1 cellular context compared by ENCODE assay signal in the genomic region with DNA sequence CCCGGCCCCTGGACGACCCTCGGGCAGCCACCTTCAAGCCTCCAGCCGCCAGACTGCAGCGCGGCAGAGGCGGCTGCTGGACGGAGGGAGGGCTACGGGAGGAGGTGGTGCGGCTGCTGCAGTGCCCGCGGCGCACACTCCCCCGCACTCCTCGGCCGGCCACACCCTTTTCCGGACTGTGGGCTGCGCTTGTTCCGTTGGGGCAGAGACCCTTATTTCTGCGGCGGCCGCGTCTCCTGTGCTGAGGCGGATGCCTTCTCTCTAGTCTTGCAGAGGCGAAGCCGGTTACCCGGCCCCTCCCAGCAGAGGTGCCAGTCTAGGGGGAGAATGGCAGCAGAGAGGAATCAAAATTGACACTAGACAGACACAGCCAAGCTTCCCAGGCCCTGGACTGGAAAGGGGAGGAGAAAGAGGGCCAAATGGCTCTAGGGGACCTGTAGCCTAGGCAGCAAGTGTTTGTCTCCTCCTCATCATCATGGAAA.
TF ChIP-seq lines count a peak whose summit lies in the region.

No MANE protein-coding gene starts in this region.

TF ChIP-seq in HepG2, 621 proteins besides CTCF, POLR2A, EP300 and RAD21 (continues in another document):
- TF ChIP-seq, protein P1, sequence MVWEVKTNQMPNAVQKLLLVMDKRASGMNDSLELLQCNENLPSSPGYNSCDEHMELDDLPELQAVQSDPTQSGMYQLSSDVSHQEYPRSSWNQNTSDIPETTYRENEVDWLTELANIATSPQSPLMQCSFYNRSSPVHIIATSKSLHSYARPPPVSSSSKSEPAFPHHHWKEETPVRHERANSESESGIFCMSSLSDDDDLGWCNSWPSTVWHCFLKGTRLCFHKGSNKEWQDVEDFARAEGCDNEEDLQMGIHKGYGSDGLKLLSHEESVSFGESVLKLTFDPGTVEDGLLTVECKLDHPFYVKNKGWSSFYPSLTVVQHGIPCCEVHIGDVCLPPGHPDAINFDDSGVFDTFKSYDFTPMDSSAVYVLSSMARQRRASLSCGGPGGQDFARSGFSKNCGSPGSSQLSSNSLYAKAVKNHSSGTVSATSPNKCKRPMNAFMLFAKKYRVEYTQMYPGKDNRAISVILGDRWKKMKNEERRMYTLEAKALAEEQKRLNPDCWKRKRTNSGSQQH (CRISPR knock-in tag; IDR thresholded peaks at IDR 0.05; ENCODE audit: low read depth), result peak; percentile 31; the same call in 1 of the 2 replicates
- TF ChIP-seq, protein P2, sequence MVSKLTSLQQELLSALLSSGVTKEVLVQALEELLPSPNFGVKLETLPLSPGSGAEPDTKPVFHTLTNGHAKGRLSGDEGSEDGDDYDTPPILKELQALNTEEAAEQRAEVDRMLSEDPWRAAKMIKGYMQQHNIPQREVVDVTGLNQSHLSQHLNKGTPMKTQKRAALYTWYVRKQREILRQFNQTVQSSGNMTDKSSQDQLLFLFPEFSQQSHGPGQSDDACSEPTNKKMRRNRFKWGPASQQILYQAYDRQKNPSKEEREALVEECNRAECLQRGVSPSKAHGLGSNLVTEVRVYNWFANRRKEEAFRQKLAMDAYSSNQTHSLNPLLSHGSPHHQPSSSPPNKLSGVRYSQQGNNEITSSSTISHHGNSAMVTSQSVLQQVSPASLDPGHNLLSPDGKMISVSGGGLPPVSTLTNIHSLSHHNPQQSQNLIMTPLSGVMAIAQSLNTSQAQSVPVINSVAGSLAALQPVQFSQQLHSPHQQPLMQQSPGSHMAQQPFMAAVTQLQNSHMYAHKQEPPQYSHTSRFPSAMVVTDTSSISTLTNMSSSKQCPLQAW (CRISPR knock-in tag; IDR thresholded peaks at IDR 0.05), result peak; percentile 33; the same call in 1 of the 2 replicates
- 0 out of 2 replicates have a peak, but pooled peaks have one; percentile 39 for TF ChIP-seq WIZ (CRISPR knock-in tag; IDR thresholded peaks at IDR 0.05)
- TF ChIP-seq, protein P3, sequence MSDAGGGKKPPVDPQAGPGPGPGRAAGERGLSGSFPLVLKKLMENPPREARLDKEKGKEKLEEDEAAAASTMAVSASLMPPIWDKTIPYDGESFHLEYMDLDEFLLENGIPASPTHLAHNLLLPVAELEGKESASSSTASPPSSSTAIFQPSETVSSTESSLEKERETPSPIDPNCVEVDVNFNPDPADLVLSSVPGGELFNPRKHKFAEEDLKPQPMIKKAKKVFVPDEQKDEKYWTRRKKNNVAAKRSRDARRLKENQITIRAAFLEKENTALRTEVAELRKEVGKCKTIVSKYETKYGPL (CRISPR knock-in tag; IDR thresholded peaks at IDR 0.05), result no peak
- peak; percentile 37; the same call in 1 of the 2 replicates for TF ChIP-seq SPEN (CRISPR knock-in tag; IDR thresholded peaks at IDR 0.05; ENCODE audit: low read depth)
- no peak for TF ChIP-seq CENPT (CRISPR knock-in tag; IDR thresholded peaks at IDR 0.05; ENCODE audit: low read depth)
- TF ChIP-seq SRY (CRISPR knock-in tag; IDR thresholded peaks at IDR 0.05), result no peak
- TF ChIP-seq ZNF670 (CRISPR knock-in tag; IDR thresholded peaks at IDR 0.05; ENCODE audit: borderline replicate concordance), result no peak
- TF ChIP-seq, protein P4, sequence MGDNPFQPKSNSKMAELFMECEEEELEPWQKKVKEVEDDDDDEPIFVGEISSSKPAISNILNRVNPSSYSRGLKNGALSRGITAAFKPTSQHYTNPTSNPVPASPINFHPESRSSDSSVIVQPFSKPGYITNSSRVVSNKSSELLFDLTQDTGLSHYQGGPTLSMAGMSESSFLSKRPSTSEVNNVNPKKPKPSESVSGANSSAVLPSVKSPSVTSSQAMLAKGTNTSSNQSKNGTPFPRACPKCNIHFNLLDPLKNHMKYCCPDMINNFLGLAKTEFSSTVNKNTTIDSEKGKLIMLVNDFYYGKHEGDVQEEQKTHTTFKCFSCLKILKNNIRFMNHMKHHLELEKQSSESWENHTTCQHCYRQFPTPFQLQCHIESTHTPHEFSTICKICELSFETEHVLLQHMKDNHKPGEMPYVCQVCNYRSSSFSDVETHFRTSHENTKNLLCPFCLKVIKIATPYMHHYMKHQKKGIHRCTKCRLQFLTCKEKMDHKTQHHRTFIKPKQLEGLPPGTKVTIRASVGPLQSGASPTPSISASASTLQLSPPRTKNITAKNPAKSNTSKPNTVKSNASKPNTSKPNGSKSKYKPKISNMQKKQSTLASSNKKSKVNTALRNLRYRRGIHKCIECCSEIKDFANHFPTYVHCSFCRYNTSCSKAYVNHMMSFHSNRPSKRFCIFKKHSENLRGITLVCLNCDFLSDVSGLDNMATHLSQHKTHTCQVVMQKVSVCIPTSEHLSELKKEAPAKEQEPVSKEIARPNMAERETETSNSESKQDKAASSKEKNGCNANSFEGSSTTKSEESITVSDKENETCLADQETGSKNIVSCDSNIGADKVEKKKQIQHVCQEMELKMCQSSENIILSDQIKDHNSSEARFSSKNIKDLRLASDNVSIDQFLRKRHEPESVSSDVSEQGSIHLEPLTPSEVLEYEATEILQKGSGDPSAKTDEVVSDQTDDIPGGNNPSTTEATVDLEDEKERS (CRISPR knock-in tag; IDR thresholded peaks at IDR 0.05), result 0 out of 2 replicates have a peak, but pooled peaks have one; percentile 23
- TF ChIP-seq, protein P5, sequence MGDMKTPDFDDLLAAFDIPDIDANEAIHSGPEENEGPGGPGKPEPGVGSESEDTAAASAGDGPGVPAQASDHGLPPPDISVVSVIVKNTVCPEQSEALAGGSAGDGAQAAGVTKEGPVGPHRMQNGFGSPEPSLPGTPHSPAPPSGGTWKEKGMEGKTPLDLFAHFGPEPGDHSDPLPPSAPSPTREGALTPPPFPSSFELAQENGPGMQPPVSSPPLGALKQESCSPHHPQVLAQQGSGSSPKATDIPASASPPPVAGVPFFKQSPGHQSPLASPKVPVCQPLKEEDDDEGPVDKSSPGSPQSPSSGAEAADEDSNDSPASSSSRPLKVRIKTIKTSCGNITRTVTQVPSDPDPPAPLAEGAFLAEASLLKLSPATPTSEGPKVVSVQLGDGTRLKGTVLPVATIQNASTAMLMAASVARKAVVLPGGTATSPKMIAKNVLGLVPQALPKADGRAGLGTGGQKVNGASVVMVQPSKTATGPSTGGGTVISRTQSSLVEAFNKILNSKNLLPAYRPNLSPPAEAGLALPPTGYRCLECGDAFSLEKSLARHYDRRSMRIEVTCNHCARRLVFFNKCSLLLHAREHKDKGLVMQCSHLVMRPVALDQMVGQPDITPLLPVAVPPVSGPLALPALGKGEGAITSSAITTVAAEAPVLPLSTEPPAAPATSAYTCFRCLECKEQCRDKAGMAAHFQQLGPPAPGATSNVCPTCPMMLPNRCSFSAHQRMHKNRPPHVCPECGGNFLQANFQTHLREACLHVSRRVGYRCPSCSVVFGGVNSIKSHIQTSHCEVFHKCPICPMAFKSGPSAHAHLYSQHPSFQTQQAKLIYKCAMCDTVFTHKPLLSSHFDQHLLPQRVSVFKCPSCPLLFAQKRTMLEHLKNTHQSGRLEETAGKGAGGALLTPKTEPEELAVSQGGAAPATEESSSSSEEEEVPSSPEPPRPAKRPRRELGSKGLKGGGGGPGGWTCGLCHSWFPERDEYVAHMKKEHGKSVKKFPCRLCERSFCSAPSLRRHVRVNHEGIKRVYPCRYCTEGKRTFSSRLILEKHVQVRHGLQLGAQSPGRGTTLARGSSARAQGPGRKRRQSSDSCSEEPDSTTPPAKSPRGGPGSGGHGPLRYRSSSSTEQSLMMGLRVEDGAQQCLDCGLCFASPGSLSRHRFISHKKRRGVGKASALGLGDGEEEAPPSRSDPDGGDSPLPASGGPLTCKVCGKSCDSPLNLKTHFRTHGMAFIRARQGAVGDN (CRISPR knock-in tag; IDR thresholded peaks at IDR 0.05), result peak; percentile 32; the same call in 1 of the 2 replicates
- 0 out of 2 replicates have a peak, but pooled peaks have one; percentile 35 for TF ChIP-seq MZF1 (CRISPR knock-in tag; IDR thresholded peaks at IDR 0.05; ENCODE audit: borderline replicate concordance)
- peak; percentile 81 for TF ChIP-seq SAP130 (CRISPR knock-in tag; IDR thresholded peaks at IDR 0.05; ENCODE audit: low read depth)
- TF ChIP-seq, protein P6, sequence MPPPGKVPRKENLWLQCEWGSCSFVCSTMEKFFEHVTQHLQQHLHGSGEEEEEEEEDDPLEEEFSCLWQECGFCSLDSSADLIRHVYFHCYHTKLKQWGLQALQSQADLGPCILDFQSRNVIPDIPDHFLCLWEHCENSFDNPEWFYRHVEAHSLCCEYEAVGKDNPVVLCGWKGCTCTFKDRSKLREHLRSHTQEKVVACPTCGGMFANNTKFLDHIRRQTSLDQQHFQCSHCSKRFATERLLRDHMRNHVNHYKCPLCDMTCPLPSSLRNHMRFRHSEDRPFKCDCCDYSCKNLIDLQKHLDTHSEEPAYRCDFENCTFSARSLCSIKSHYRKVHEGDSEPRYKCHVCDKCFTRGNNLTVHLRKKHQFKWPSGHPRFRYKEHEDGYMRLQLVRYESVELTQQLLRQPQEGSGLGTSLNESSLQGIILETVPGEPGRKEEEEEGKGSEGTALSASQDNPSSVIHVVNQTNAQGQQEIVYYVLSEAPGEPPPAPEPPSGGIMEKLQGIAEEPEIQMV (CRISPR knock-in tag; IDR thresholded peaks at IDR 0.05; ENCODE audit: low read depth), result no peak
- peak; percentile 98 for TF ChIP-seq HNRNPLL (IDR thresholded peaks at IDR 0.05; ENCODE audit: low read depth, low read length, poor library complexity, severe bottlenecking)
- no peak for TF ChIP-seq U2AF1 (optimal IDR thresholded peaks at IDR 0.05; ENCODE audit: low read depth, low read length)
- TF ChIP-seq MEF2D (CRISPR knock-in tag; IDR thresholded peaks at IDR 0.05), result 0 out of 2 replicates have a peak, but pooled peaks have one; percentile 33
- no peak for TF ChIP-seq ZNF7 (CRISPR knock-in tag; IDR thresholded peaks at IDR 0.05)
- TF ChIP-seq RELA (CRISPR knock-in tag; IDR thresholded peaks at IDR 0.05), result no peak
- peak; percentile 39; the same call in 1 of the 2 replicates for TF ChIP-seq MYC (CRISPR knock-in tag; IDR thresholded peaks at IDR 0.05; ENCODE audit: borderline replicate concordance)
- TF ChIP-seq, protein P7, sequence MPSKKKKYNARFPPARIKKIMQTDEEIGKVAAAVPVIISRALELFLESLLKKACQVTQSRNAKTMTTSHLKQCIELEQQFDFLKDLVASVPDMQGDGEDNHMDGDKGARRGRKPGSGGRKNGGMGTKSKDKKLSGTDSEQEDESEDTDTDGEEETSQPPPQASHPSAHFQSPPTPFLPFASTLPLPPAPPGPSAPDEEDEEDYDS (CRISPR knock-in tag; IDR thresholded peaks at IDR 0.05), result peak; percentile 26; the same call in 1 of the 2 replicates
- TF ChIP-seq SP1 (IDR thresholded peaks at IDR 0.05), result no peak
- 0 out of 2 replicates have a peak, but pooled peaks have one; percentile 26 for TF ChIP-seq SP1 (CRISPR knock-in tag; IDR thresholded peaks at IDR 0.05)
- TF ChIP-seq ZFP41 (CRISPR knock-in tag; IDR thresholded peaks at IDR 0.05; ENCODE audit: borderline replicate concordance), result no peak
- TF ChIP-seq MIER2 (CRISPR knock-in tag; IDR thresholded peaks at IDR 0.05), result no peak
- TF ChIP-seq KDM3A (CRISPR knock-in tag; IDR thresholded peaks at IDR 0.05; ENCODE audit: low read depth), result 0 out of 2 replicates have a peak, but pooled peaks have one; percentile 31
- TF ChIP-seq ZBTB7A (CRISPR knock-in tag; IDR thresholded peaks at IDR 0.05), result 0 out of 2 replicates have a peak, but pooled peaks have one; percentile 21
- no peak for TF ChIP-seq ZNF839 (CRISPR knock-in tag; IDR thresholded peaks at IDR 0.05; ENCODE audit: borderline replicate concordance)
- TF ChIP-seq ASH2L (IDR thresholded peaks at IDR 0.05; ENCODE audit: insufficient read length, low read depth, low read length), result no peak
- TF ChIP-seq, protein P8, sequence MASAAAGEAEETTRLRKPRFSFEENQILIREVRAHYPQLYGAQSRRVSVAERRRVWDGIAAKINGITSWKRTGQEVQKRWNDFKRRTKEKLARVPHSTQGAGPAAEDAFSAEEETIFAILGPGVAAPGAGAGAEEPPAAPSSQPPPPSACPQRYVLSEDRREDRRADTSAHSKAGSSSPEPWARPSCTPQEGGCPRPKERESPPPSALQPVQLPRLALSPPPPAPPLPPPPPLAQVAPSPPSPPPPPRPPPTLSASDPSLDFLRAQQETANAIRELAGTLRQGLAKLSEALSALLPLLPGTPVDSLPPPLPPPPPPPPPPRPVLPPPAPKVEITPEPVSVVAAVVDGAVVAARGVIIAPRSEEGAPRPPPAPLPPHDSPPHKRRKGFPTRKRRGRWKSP (CRISPR knock-in tag; IDR thresholded peaks at IDR 0.05), result no peak
- TF ChIP-seq ZNF577 (CRISPR knock-in tag; IDR thresholded peaks at IDR 0.05; ENCODE audit: borderline replicate concordance, low read depth), result no peak
- TF ChIP-seq, protein P9, sequence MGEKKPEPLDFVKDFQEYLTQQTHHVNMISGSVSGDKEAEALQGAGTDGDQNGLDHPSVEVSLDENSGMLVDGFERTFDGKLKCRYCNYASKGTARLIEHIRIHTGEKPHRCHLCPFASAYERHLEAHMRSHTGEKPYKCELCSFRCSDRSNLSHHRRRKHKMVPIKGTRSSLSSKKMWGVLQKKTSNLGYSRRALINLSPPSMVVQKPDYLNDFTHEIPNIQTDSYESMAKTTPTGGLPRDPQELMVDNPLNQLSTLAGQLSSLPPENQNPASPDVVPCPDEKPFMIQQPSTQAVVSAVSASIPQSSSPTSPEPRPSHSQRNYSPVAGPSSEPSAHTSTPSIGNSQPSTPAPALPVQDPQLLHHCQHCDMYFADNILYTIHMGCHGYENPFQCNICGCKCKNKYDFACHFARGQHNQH (CRISPR knock-in tag; IDR thresholded peaks at IDR 0.05), result peak; percentile 45; the same call in 1 of the 2 replicates
- peak; percentile 68; the same call in 1 of the 2 replicates for TF ChIP-seq GABPB1 (CRISPR knock-in tag; IDR thresholded peaks at IDR 0.05)
- TF ChIP-seq, protein P10, sequence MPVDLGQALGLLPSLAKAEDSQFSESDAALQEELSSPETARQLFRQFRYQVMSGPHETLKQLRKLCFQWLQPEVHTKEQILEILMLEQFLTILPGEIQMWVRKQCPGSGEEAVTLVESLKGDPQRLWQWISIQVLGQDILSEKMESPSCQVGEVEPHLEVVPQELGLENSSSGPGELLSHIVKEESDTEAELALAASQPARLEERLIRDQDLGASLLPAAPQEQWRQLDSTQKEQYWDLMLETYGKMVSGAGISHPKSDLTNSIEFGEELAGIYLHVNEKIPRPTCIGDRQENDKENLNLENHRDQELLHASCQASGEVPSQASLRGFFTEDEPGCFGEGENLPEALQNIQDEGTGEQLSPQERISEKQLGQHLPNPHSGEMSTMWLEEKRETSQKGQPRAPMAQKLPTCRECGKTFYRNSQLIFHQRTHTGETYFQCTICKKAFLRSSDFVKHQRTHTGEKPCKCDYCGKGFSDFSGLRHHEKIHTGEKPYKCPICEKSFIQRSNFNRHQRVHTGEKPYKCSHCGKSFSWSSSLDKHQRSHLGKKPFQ (CRISPR knock-in tag; IDR thresholded peaks at IDR 0.05; ENCODE audit: insufficient replicate concordance), result no peak
- no peak for TF ChIP-seq ZNF331 (CRISPR knock-in tag; IDR thresholded peaks at IDR 0.05)
- no peak for TF ChIP-seq NFE2 (CRISPR knock-in tag; IDR thresholded peaks at IDR 0.05)
